10 cellular contexts compared by ENCODE assay signal in the genomic region with DNA sequence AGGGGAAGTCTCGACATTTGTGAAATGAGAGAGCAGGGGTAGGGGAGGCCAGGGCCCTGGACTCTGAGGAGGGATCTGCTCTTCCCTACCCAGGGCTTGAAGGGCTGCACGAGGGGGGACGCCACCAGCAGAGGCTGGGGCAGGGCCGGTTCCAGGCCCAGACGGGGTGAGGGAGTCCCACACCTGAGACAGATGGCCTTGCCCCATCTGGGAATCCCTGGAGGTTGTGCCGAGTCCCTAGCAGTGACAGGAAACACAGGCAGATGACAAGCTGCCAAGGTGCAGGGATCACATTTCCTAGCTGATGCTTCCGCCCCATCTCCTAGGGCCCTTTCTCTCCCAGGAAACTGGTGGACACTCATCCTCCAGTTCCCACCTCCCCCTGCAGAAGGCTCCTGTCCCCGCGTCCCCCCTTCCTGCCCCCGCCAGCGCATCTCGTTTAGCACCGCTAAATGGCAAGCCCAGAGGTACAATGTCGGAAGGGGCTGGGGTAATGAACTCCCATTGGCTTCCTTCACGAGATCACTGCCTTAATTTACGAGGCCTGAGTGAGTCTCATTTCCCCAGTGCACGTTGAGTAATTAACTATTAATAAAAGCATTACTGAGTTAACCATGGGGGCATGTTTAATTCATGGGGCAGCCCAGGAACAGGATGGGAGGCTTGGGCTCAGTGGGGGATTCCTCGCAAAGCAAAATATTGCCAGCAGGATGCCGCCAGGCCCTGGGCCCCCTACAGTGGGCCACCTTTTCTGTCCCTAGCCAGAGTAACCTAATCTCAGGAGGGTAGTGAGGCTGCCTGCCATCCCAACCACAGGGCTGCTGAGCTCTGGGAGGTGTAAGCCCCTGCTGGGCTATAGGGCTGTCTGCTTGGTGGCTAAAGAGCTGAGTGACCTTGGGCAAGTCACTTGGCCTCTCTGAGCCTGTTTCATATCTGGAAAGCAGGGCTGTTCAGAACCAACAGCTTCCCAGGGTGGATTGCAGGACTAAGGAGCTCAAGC. TPM values are rescaled to one million over a fixed set of nuclear protein-coding genes. Genes with fewer than 3 reads are reported as not detected.
DNase-seq lines count a peak whose midpoint lies in the region; ATAC-seq lines count a peak whose summit lies in the region.
"Had no signal": no experiment of that assay in that cellular context is flagged by ENCODE, and none has a peak within 500 bp of the region (broad histone marks: within the 10 kb centered on the region; RNA-seq: fewer than 3 reads in every experiment).

No MANE protein-coding gene starts in this region.

- peaks cover 11% of the 10 kb centered on the region for H3K27me3 ChIP-seq in CD4-positive, alpha-beta memory T cell (ENCODE audit: insufficient read depth, low read length)
- H3K27me3 ChIP-seq in naive thymus-derived CD4-positive, alpha-beta T cell (ENCODE audit: control insufficient read depth in 2 of 2, insufficient read depth in 2 of 2, low read length in 2 of 2) = no peaks in the 10 kb centered on the region

- H3K4me1 Mint-ChIP-seq in CD4-positive, alpha-beta memory T cell = peaks cover 20 to 41% (median 24%) of the 10 kb centered on the region in 4 donors
- peaks cover 26% of the 10 kb centered on the region for H3K4me1 Mint-ChIP-seq in activated naive CD8-positive, alpha-beta T cell (ENCODE audit: low read depth)
- peaks cover 10 to 46% (median 32%) of the 10 kb centered on the region in 7 donors for H3K4me1 Mint-ChIP-seq in naive thymus-derived CD4-positive, alpha-beta T cell

- H3K4me3 Mint-ChIP-seq in CD4-positive, alpha-beta memory T cell = peak overlapping the region; percentile 40 to 85 (median 71)
- peak overlapping the region; percentile 81 for H3K4me3 Mint-ChIP-seq in activated naive CD8-positive, alpha-beta T cell
- peak overlapping the region in 9 of 10 donors; percentile 78 to 86 (median 83) for H3K4me3 Mint-ChIP-seq in naive thymus-derived CD4-positive, alpha-beta T cell

- peak; percentile 36 for ATAC-seq in naive thymus-derived CD4-positive, alpha-beta T cell

- no peak overlapping the region for H3K27ac ChIP-seq in CD4-positive, alpha-beta memory T cell (ENCODE audit: low read depth, low read length)
- no peak overlapping the region for H3K27ac ChIP-seq in naive thymus-derived CD4-positive, alpha-beta T cell (ENCODE audit: low read depth, low read length)
- H3K27ac ChIP-seq: esophagus muscularis mucosa, uterus had no signal

- no peaks in the 10 kb centered on the region for H3K9me3 Mint-ChIP-seq in CD4-positive, alpha-beta memory T cell
- H3K9me3 Mint-ChIP-seq in activated naive CD8-positive, alpha-beta T cell (ENCODE audit: low read depth) = no peaks in the 10 kb centered on the region
- peaks cover 0 to 6% (median 0%) of the 10 kb centered on the region in 11 donors for H3K9me3 Mint-ChIP-seq in naive thymus-derived CD4-positive, alpha-beta T cell

- peaks cover 3 to 9% of the 10 kb centered on the region in 2 donors for H3K36me3 Mint-ChIP-seq in CD4-positive, alpha-beta memory T cell
- H3K36me3 Mint-ChIP-seq in activated naive CD8-positive, alpha-beta T cell = no peaks in the 10 kb centered on the region
- H3K36me3 Mint-ChIP-seq in naive thymus-derived CD4-positive, alpha-beta T cell = peaks cover 0 to 4% (median 2%) of the 10 kb centered on the region in 5 donors

- intact Hi-C loops in CD4-positive, alpha-beta memory T cell (cut with micrococcal nuclease) = no loop called here
- intact Hi-C loops in naive thymus-derived CD4-positive, alpha-beta T cell (cut with micrococcal nuclease) = loop anchor here (1.0 to 10.0 kb wide), 2 partner anchors 20 to 209 kb away; no protein-coding TSS in a partner anchor

- H3K4me1 ChIP-seq in CD4-positive, alpha-beta memory T cell (ENCODE audit: insufficient read depth, low read length) = peaks cover 22% of the 10 kb centered on the region
- H3K4me1 ChIP-seq in naive thymus-derived CD4-positive, alpha-beta T cell (ENCODE audit: control insufficient read depth in 2 of 2, insufficient read depth in 2 of 2, low read length in 2 of 2) = peaks cover 8 to 15% of the 10 kb centered on the region in 2 donors
- H3K4me1 ChIP-seq: uterus had no signal

- no peaks in the 10 kb centered on the region for H3K9me3 ChIP-seq in CD4-positive, alpha-beta memory T cell (ENCODE audit: control insufficient read depth in 1 of 2, low read length in 2 of 2)
- H3K9me3 ChIP-seq in naive thymus-derived CD4-positive, alpha-beta T cell (ENCODE audit: control insufficient read depth in 2 of 3, low read length in 3 of 3) = no peaks in the 10 kb centered on the region
- H3K9me3 ChIP-seq: esophagus muscularis mucosa, uterus had no signal

- H3K27me3 Mint-ChIP-seq in CD4-positive, alpha-beta memory T cell = peaks cover 12 to 15% of the 10 kb centered on the region in 2 donors
- H3K27me3 Mint-ChIP-seq in activated naive CD8-positive, alpha-beta T cell = peaks cover 6% of the 10 kb centered on the region
- peaks cover 6 to 42% (median 13%) of the 10 kb centered on the region in 5 donors for H3K27me3 Mint-ChIP-seq in naive thymus-derived CD4-positive, alpha-beta T cell

- CTCF ChIA-PET in CD4-positive, alpha-beta memory T cell (lab: Charles Lee; ENCODE audit: partially characterized antibody) = interaction anchor here (1.2 kb wide), 1 partner anchor 29 kb away, joined by 3 read pairs; no protein-coding TSS in a partner anchor
- CTCF ChIA-PET in naive thymus-derived CD4-positive, alpha-beta T cell (lab: Charles Lee) = interaction anchor here (0.6 kb wide), 1 partner anchor 49 kb away, joined by 3 read pairs; no protein-coding TSS in a partner anchor

- POLR2A ChIA-PET in CD4-positive, alpha-beta memory T cell (lab: Charles Lee; ENCODE audit: partially characterized antibody) = interaction anchor here (0.5 to 2.0 kb wide), 2 partner anchors 20 to 57 kb away, joined by 3 to 10 read pairs; no protein-coding TSS in a partner anchor
- POLR2A ChIA-PET in naive thymus-derived CD4-positive, alpha-beta T cell (lab: Charles Lee) = interaction anchor here (0.7 to 2.2 kb wide), 5 partner anchors 10 to 20 kb away, joined by 3 to 16 read pairs (median 3); no protein-coding TSS in a partner anchor

- peak overlapping the region in 5 of 7 donors; percentile 26 to 68 (median 57) for H3K27ac Mint-ChIP-seq in CD4-positive, alpha-beta memory T cell
- no peak overlapping the region for H3K27ac Mint-ChIP-seq in activated naive CD8-positive, alpha-beta T cell
- peak overlapping the region in 7 of 9 donors; percentile 60 to 91 (median 76) for H3K27ac Mint-ChIP-seq in naive thymus-derived CD4-positive, alpha-beta T cell

- no peak overlapping the region for H3K4me3 ChIP-seq in CD4-positive, alpha-beta memory T cell (ENCODE audit: low read length in 2 of 2)
- H3K4me3 ChIP-seq in naive thymus-derived CD4-positive, alpha-beta T cell (ENCODE audit: low read length) = peak overlapping the region; percentile 32
- H3K4me3 ChIP-seq: uterus had no signal

- H3K36me3 ChIP-seq in CD4-positive, alpha-beta memory T cell (ENCODE audit: insufficient read depth, low read length) = no peaks in the 10 kb centered on the region
- peaks cover 0 to 11% (median 0%) of the 10 kb centered on the region in 3 experiments for H3K36me3 ChIP-seq in naive thymus-derived CD4-positive, alpha-beta T cell (ENCODE audit: control insufficient read depth in 2 of 3, insufficient read depth in 3 of 3, low read length in 3 of 3)
- H3K36me3 ChIP-seq: uterus had no signal

- DNase-seq in CD4-positive, alpha-beta memory T cell = no peak
- DNase-seq in EH (ENCODE audit: low read depth) = peak; percentile 34
- DNase-seq in naive thymus-derived CD4-positive, alpha-beta T cell = no peak
- no peak for DNase-seq in ureter (ENCODE audit: low spot score)
- DNase-seq in glomerular visceral epithelial cell (ENCODE audit: extremely low spot score) = no peak
- no peak for DNase-seq in T-helper 2 cell
- DNase-seq: activated CD4-positive, alpha-beta T cell treated with anti-CD3 and anti-CD28 coated beads, Interleukin-2, amount 50 U/mL, for 48 hours; uterus had no signal

RNA-seq across cellular contexts. Expression of a gene that starts 35.4 kb away (rescaled TPM):
- not detected for total RNA-seq in CD4-positive, alpha-beta memory T cell
- not detected for polyA plus RNA-seq in CD4-positive, alpha-beta memory T cell
- not detected for total RNA-seq in naive thymus-derived CD4-positive, alpha-beta T cell
- polyA plus RNA-seq in naive thymus-derived CD4-positive, alpha-beta T cell = not detected
- 0.23 TPM for total RNA-seq in ureter
